Comparison of ENCODE assay signal across 8 cellular contexts in genomic region chr15:101252836-101253235, GRCh38. TPM values are rescaled to one million over a fixed set of nuclear protein-coding genes. Genes with fewer than 3 reads are reported as not detected.
DNase-seq lines count a peak whose midpoint lies in the region; ATAC-seq, FAIRE-seq and TF ChIP-seq lines count a peak whose summit lies in the region.

No MANE protein-coding gene starts in this region.

- H3K9me3 ChIP-seq in K562 (replicated peaks; ENCODE audit: control insufficient read depth, insufficient read depth, low read depth, low read length), result no peaks in the 10 kb centered on the region
- H3K9me3 ChIP-seq in muscle layer of colon (ENCODE audit: low read length), result no peaks in the 10 kb centered on the region

- H3K36me3 ChIP-seq in K562 (ENCODE audit: control insufficient read depth, insufficient read depth, low read length), result peaks cover under 1% of the 10 kb centered on the region; the same call in 1 of the 3 replicates
- no peaks in the 10 kb centered on the region for H3K36me3 ChIP-seq in muscle layer of colon (ENCODE audit: insufficient read depth, low read length)

- peak overlapping the region; percentile 82 for H2AFZ ChIP-seq in K562 (ENCODE audit: low read depth, low read length)

- no peak for TF ChIP-seq RAD21 in K562 (CRISPR knock-in tag; conservative IDR thresholded peaks at IDR 0.05 in 1 of 2, IDR thresholded peaks at IDR 0.05 in 1 of 2)

- intact Hi-C loops in K562 (cut with micrococcal nuclease), result loop anchor here (10.0 kb wide), 1 partner anchor 628 kb away; no protein-coding TSS in a partner anchor

- peaks cover 24% of the 10 kb centered on the region for H3K79me2 ChIP-seq in K562 (ENCODE audit: control insufficient read depth, insufficient read depth, low read length)

- H3K4me1 ChIP-seq in K562 (replicated peaks in 1 of 2; ENCODE audit: control insufficient read depth in 2 of 2, insufficient read depth in 2 of 2, low read length in 2 of 2), result peaks cover 29 to 31% of the 10 kb centered on the region in 2 experiments
- H3K4me1 ChIP-seq in muscle layer of colon (ENCODE audit: insufficient read depth, low read length), result peaks cover 23% of the 10 kb centered on the region

- H3K27me3 ChIP-seq in K562 (ENCODE audit: control insufficient read depth in 2 of 2, insufficient read depth in 2 of 2, low read length in 2 of 2) (no peaks in the 10 kb centered on the region), muscle layer of colon (ENCODE audit: control insufficient read depth in 1 of 2, insufficient read depth in 2 of 2, low read length in 2 of 2) (no peaks in the 10 kb centered on the region)

- in situ Hi-C loops in K562 (cut with MboI), result loop anchor here (25.0 kb wide), 2 partner anchors 341 to 616 kb away; partner anchors contain the start of gene LRRK1

- H3K4me3 ChIP-seq in AG10803 (ENCODE audit: low read length), result peak overlapping the region; percentile 55
- H3K4me3 ChIP-seq in K562, result peak overlapping the region; percentile 70
- peak overlapping the region; percentile 47 to 79 for H3K4me3 ChIP-seq in muscle layer of colon (ENCODE audit: low read depth in 1 of 2, low read length in 2 of 2)

- BruUV-seq in K562 (replicated peaks; lab: Mats Ljungman, UMichigan), result no TSS peak

- POLR2A ChIA-PET in K562 (lab: Yijun Ruan, JAX), result interaction anchor here (1.9 to 2.2 kb wide), 2 partner anchors 13 to 167 kb away, joined by 5 to 11 read pairs; no protein-coding TSS in a partner anchor

- peak overlapping the region; percentile 79 for H3K4me2 ChIP-seq in K562 (ENCODE audit: insufficient read depth, low read length)

- no peak for TF ChIP-seq CTCF in AG10803 (conservative IDR thresholded peaks at IDR 0.05; ENCODE audit: low read length)
- TF ChIP-seq CTCF in K562 (IDR thresholded peaks at IDR 0.05 in 2 of 3, conservative IDR thresholded peaks at IDR 0.05 in 1 of 3; ENCODE audit: insufficient read depth in 2 of 3, low read depth in 1 of 3, low read length in 3 of 3), result no peak

- no peak overlapping the region for H3K27ac ChIP-seq in K562 (ENCODE audit: extremely low read depth, low read depth, low read length)
- H3K27ac ChIP-seq in muscle layer of colon (ENCODE audit: low read depth, low read length), result peak overlapping the region; percentile 73

- FAIRE-seq in K562 (lab: Jason Lieb, UNC), result no peak

- no peak for TF ChIP-seq POLR2A in K562 (conservative IDR thresholded peaks at IDR 0.05)

- H3K9me1 ChIP-seq in K562 (ENCODE audit: control insufficient read depth, insufficient read depth, low read length), result no peaks in the 10 kb centered on the region

- ATAC-seq in HG03064 (IDR thresholded peaks at IDR 0.05; ENCODE audit: low read depth, unreplicated experiment), result peak; percentile 6
- ATAC-seq in K562, result no peak
- ATAC-seq in HG02588 (IDR thresholded peaks at IDR 0.05; ENCODE audit: unreplicated experiment), result no peak

- CTCF ChIA-PET in K562 (lab: Yijun Ruan, JAX; ENCODE audit: low intra/inter-chr PET ratio), result interaction anchor here (1.3 kb wide), 1 partner anchor 164 kb away, joined by 6 read pairs; no protein-coding TSS in a partner anchor

- WGBS in K562 (ENCODE audit: insufficient coverage, low coverage, missing lambda C conversion rate), result 72% methylated on average over 3 of the region's 3 CpGs

- peaks cover 15% of the 10 kb centered on the region for H4K20me1 ChIP-seq in K562 (replicated peaks; ENCODE audit: control insufficient read depth, insufficient read depth, low read length)

- H3K9ac ChIP-seq in K562 (ENCODE audit: insufficient read depth in 1 of 2, low read depth in 2 of 2, low read length in 2 of 2), result peak overlapping the region in 1 of 2 experiments; percentile 60; a peak in 2 of 4 replicates
- H3K9ac ChIP-seq in muscle layer of colon (ENCODE audit: low read length), result peak overlapping the region; percentile 18

- DNase-seq in AG10803 (ENCODE audit: low read depth) (no peak), K562 (ENCODE audit: extremely low read depth in 1 of 4, low spot score in 3 of 4) (no peak), amniotic stem cell (lab: John Stamatoyannopoulos, UW) (no peak), A172 (ENCODE audit: low spot score) (no peak), medulla oblongata (ENCODE audit: extremely low spot score) (no peak)

- TF ChIP-seq EP300 in K562 (IDR thresholded peaks at IDR 0.05; ENCODE audit: low read length), result no peak

TF ChIP-seq in K562, 482 proteins besides CTCF, POLR2A, EP300 and RAD21:
- TF ChIP-seq SRF (CRISPR knock-in tag; IDR thresholded peaks at IDR 0.05) (no peak), XRCC3 (IDR thresholded peaks at IDR 0.05) (no peak), ATF1 (CRISPR knock-in tag; IDR thresholded peaks at IDR 0.05) (no peak), ATF1 (tag; IDR thresholded peaks at IDR 0.05) (no peak), SMAD4 (CRISPR knock-in tag; conservative IDR thresholded peaks at IDR 0.05) (no peak), MYC (IDR thresholded peaks at IDR 0.05; ENCODE audit: low read depth, low read length) (no peak), MYC (CRISPR knock-in tag; IDR thresholded peaks at IDR 0.05; ENCODE audit: borderline replicate concordance, low read depth) (no peak), MAX (CRISPR knock-in tag; IDR thresholded peaks at IDR 0.05) (no peak), KLF6 (CRISPR knock-in tag; IDR thresholded peaks at IDR 0.05; ENCODE audit: borderline replicate concordance) (no peak)

RNA-seq across cellular contexts. Expression of gene CHSY1, which starts 1.0 kb away (rescaled TPM):
- 29.6 and 50.1 TPM in 2 replicates for total RNA-seq in K562 (2011; cell fraction: chromatin; rRNA removed; ENCODE audit: low replicate concordance)
- total RNA-seq in K562 (2011; cell fraction: nucleolus; rRNA removed), result 21.4 and 23.2 TPM in 2 replicates
- total RNA-seq in K562 (2011; cell fraction: nucleoplasm; rRNA removed), result 37.2 and 50.9 TPM in 2 replicates
- 7.7 and 9.0 TPM in 2 replicates for total RNA-seq in K562 (2014; rRNA removed)
- 13.4 and 17.1 TPM in 2 replicates for total RNA-seq in K562 (2014; rRNA removed; fragmentation: Illumina TruSeq; extraction: Trizol)
- total RNA-seq in K562 (2015; rRNA removed; fragmentation: Illumina TruSeq; extraction: Trizol), result 13.4 and 14.5 TPM in 2 replicates
- total RNA-seq in K562 (2021), result 14.7 and 16.4 TPM in 2 replicates
- 11.1 and 14.6 TPM in 2 replicates for polyA plus RNA-seq in K562 (2011; rRNA removed)
- polyA plus RNA-seq in K562 (2011; cell fraction: cytosol; rRNA removed), result 7.1 and 9.9 TPM in 2 replicates
- polyA plus RNA-seq in K562 (2011; cell fraction: nucleus; rRNA removed), result 7.7 and 8.3 TPM in 2 replicates
- 9.1 and 9.7 TPM in 2 replicates for polyA plus RNA-seq in K562 (2012)
- polyA plus RNA-seq in K562 (2014; fragmentation: Illumina TruSeq; extraction: Trizol), result 12.8 and 14.9 TPM in 2 replicates
- polyA plus RNA-seq in K562 (2014; fragmentation: Nextera tagmentation; extraction: Ambion mirVana), result 10 to 100 TPM in 1 of 2 experiments, 1 to 10 TPM in 1; 7.0 to 11.1 TPM
- 9.0 and 9.2 TPM in 2 replicates for polyA plus RNA-seq in K562 (2014; rRNA removed)
- polyA minus RNA-seq in K562 (2011; rRNA and poly(A)+ RNA removed), result 24.8 and 27.9 TPM in 2 replicates
- polyA minus RNA-seq in K562 (2011; cell fraction: cytosol; rRNA and poly(A)+ RNA removed), result 14.9 and 16.7 TPM in 2 replicates
- polyA minus RNA-seq in K562 (2011; cell fraction: nucleus; rRNA and poly(A)+ RNA removed), result 5.0 and 7.9 TPM in 2 replicates
- total RNA-seq in A172 (2014; rRNA removed; shearing (Covaris generic)), result 21.9 and 22.4 TPM in 2 replicates

RNA-seq across cellular contexts. Expression of gene SELENOS, which starts 24.4 kb away (rescaled TPM):
- 53.9 and 71.0 TPM in 2 replicates for total RNA-seq in K562 (2011; cell fraction: chromatin; rRNA removed; ENCODE audit: low replicate concordance)
- 72.0 and 80.9 TPM in 2 replicates for total RNA-seq in K562 (2011; cell fraction: nucleolus; rRNA removed)
- 87.4 and 90.5 TPM in 2 replicates for total RNA-seq in K562 (2011; cell fraction: nucleoplasm; rRNA removed)
- total RNA-seq in K562 (2014; rRNA removed) (51.6 and 56.9 TPM in 2 replicates), K562 (2014; rRNA removed; fragmentation: Illumina TruSeq; extraction: Trizol) (57.2 and 59.6 TPM in 2 replicates), K562 (2015; rRNA removed; fragmentation: Illumina TruSeq; extraction: Trizol) (45.5 and 47.9 TPM in 2 replicates), K562 (2021) (37.9 and 39.6 TPM in 2 replicates)
- polyA plus RNA-seq in K562 (2011; rRNA removed) (46.5 and 55.8 TPM in 2 replicates), K562 (2014; fragmentation: Illumina TruSeq; extraction: Trizol) (42.1 and 43.0 TPM in 2 replicates), K562 (2014; fragmentation: Nextera tagmentation; extraction: Ambion mirVana) (10 to 100 TPM; 24.9 to 36.6 TPM), K562 (2014; rRNA removed) (54.8 and 57.4 TPM in 2 replicates)
- polyA plus RNA-seq in K562 (2011; cell fraction: cytosol; rRNA removed), result 30.6 and 48.2 TPM in 2 replicates
- 18.7 and 26.8 TPM in 2 replicates for polyA plus RNA-seq in K562 (2011; cell fraction: nucleus; rRNA removed)
- polyA plus RNA-seq in K562 (2012), result 40.6 and 47.0 TPM in 2 replicates
- polyA minus RNA-seq in K562 (2011; rRNA and poly(A)+ RNA removed), result 34.8 and 38.5 TPM in 2 replicates
- polyA minus RNA-seq in K562 (2011; cell fraction: cytosol; rRNA and poly(A)+ RNA removed), result 8.6 and 8.9 TPM in 2 replicates
- polyA minus RNA-seq in K562 (2011; cell fraction: nucleus; rRNA and poly(A)+ RNA removed), result 13.5 and 23.5 TPM in 2 replicates
- 61.8 and 83.1 TPM in 2 replicates for total RNA-seq in A172 (2014; rRNA removed; shearing (Covaris generic))

RNA-seq across cellular contexts. Expression of gene SNRPA1, which starts 42.2 kb away (rescaled TPM):
- 76.5 and 145 TPM in 2 replicates for total RNA-seq in K562 (2011; cell fraction: chromatin; rRNA removed; ENCODE audit: low replicate concordance)
- total RNA-seq in K562 (2011; cell fraction: nucleolus; rRNA removed), result 47.7 and 55.3 TPM in 2 replicates
- total RNA-seq in K562 (2011; cell fraction: nucleoplasm; rRNA removed), result 91.1 and 108 TPM in 2 replicates
- 138 and 162 TPM in 2 replicates for total RNA-seq in K562 (2014; rRNA removed)
- 78.1 and 97.1 TPM in 2 replicates for total RNA-seq in K562 (2014; rRNA removed; fragmentation: Illumina TruSeq; extraction: Trizol)
- total RNA-seq in K562 (2015; rRNA removed; fragmentation: Illumina TruSeq; extraction: Trizol), result 61.8 and 62.7 TPM in 2 replicates
- 152 and 166 TPM in 2 replicates for total RNA-seq in K562 (2021)
- 224 and 245 TPM in 2 replicates for polyA plus RNA-seq in K562 (2011; rRNA removed)
- 79.9 and 192 TPM in 2 replicates for polyA plus RNA-seq in K562 (2011; cell fraction: cytosol; rRNA removed)
- polyA plus RNA-seq in K562 (2011; cell fraction: nucleus; rRNA removed), result 123 and 248 TPM in 2 replicates
- 98.3 and 217 TPM in 2 replicates for polyA plus RNA-seq in K562 (2012)
- 189 and 206 TPM in 2 replicates for polyA plus RNA-seq in K562 (2014; fragmentation: Illumina TruSeq; extraction: Trizol)
- polyA plus RNA-seq in K562 (2014; fragmentation: Nextera tagmentation; extraction: Ambion mirVana), result 100 to 1,000 TPM; 212 to 214 TPM
- polyA plus RNA-seq in K562 (2014; rRNA removed), result 229 and 233 TPM in 2 replicates
- 101 and 108 TPM in 2 replicates for polyA minus RNA-seq in K562 (2011; rRNA and poly(A)+ RNA removed)
- polyA minus RNA-seq in K562 (2011; cell fraction: cytosol; rRNA and poly(A)+ RNA removed), result 52.9 and 57.5 TPM in 2 replicates
- polyA minus RNA-seq in K562 (2011; cell fraction: nucleus; rRNA and poly(A)+ RNA removed), result 29.2 and 46.7 TPM in 2 replicates
- 51.2 and 62.6 TPM in 2 replicates for total RNA-seq in A172 (2014; rRNA removed; shearing (Covaris generic))
